13 cellular contexts compared by ENCODE assay signal in genomic region chr4:152278172-152278504, GRCh38.
DNase-seq lines count a peak whose midpoint lies in the region; ATAC-seq and TF ChIP-seq lines count a peak whose summit lies in the region.
"Had no signal": no experiment of that assay in that cellular context is flagged by ENCODE, and none has a peak within 500 bp of the region (broad histone marks: within the 10 kb centered on the region; RNA-seq: fewer than 3 reads in every experiment).

No MANE protein-coding gene starts in this region.

- no peaks in the 10 kb centered on the region for H3K9me3 Mint-ChIP-seq in MCF 10A (ENCODE audit: unreplicated experiment)
- H3K9me3 Mint-ChIP-seq: natural killer cell had no signal

- no peaks in the 10 kb centered on the region for H3K27me3 Mint-ChIP-seq in MCF 10A (ENCODE audit: insufficient read depth, unreplicated experiment)

- no peak overlapping the region for H3K4me3 Mint-ChIP-seq in MCF 10A (ENCODE audit: unreplicated experiment)
- H3K4me3 Mint-ChIP-seq: B cell, natural killer cell had no signal

- intact Hi-C loops in MCF 10A (cut with micrococcal nuclease): no loop called here

- no peak overlapping the region for H3K27ac ChIP-seq in iPS-20b (ENCODE audit: low read length)
- H3K27ac ChIP-seq: SK-N-MC had no signal

- H3K4me3 ChIP-seq in iPS-20b (ENCODE audit: low read length): 0 out of 2 replicates have a peak overlapping the region, but pooled peaks have one; percentile 15
- H3K4me3 ChIP-seq: skin epidermis had no signal

- peaks cover 12% of the 10 kb centered on the region; the same call in 1 of the 2 replicates for H3K4me1 ChIP-seq in iPS-20b (ENCODE audit: insufficient read depth, low read length)

- ATAC-seq in GM18867 (IDR thresholded peaks at IDR 0.05; ENCODE audit: unreplicated experiment) (peak; percentile 30), GM21825 (IDR thresholded peaks at IDR 0.05; ENCODE audit: unreplicated experiment) (peak; percentile 38), HG03354 (IDR thresholded peaks at IDR 0.05; ENCODE audit: poor library complexity, severe bottlenecking, unreplicated experiment) (peak; percentile 43)
- ATAC-seq: natural killer cell had no signal

- no peaks in the 10 kb centered on the region for H3K27me3 ChIP-seq in iPS-20b (ENCODE audit: insufficient read depth, low read length)

- H3K4me1 Mint-ChIP-seq in MCF 10A (ENCODE audit: insufficient read depth, unreplicated experiment): peaks cover 25% of the 10 kb centered on the region
- H3K4me1 Mint-ChIP-seq: B cell, natural killer cell had no signal

- DNase-seq in NCI-H2107 (lab: John Stamatoyannopoulos, UW) (no peak), NCI-H146 treated with DMSO at 0.1 percent for 48 hours (lab: John Stamatoyannopoulos, UW; ENCODE audit: unreplicated experiment) (no peak), MCF 10A (ENCODE audit: unreplicated experiment) (no peak)
- DNase-seq in activated CD4-positive, alpha-beta T cell treated with anti-CD3 and anti-CD28 coated beads for 48 hours: no peak
- DNase-seq: activated CD4-positive, alpha-beta T cell treated with anti-CD3 and anti-CD28 coated beads for 4 hours; natural killer cell had no signal

- CTCF ChIA-PET in MCF 10A (lab: Yijun Ruan, JAX): no interaction called here

- H3K36me3 Mint-ChIP-seq in MCF 10A (ENCODE audit: insufficient read depth, unreplicated experiment): no peaks in the 10 kb centered on the region
- H3K36me3 Mint-ChIP-seq: natural killer cell had no signal

- H3K36me3 ChIP-seq in iPS-20b (ENCODE audit: insufficient read depth, low read depth, low read length): no peaks in the 10 kb centered on the region

- H3K9me3 ChIP-seq in iPS-20b (ENCODE audit: insufficient read depth, low read depth, low read length): no peaks in the 10 kb centered on the region

- POLR2A ChIA-PET in MCF 10A (lab: Yijun Ruan, JAX): interaction anchor here (0.6 to 2.9 kb wide), 7 partner anchors 10 to 80 kb away, joined by 3 to 18 read pairs (median 4); no protein-coding TSS in a partner anchor

- TF ChIP-seq CTCF in MCF 10A (IDR thresholded peaks at IDR 0.05; ENCODE audit: unreplicated experiment): no peak

- no TSS peak for BruUV-seq in MCF 10A (replicated peaks; lab: Mats Ljungman, UMichigan)

- peak overlapping the region; percentile 6; the same call in 1 of the 2 replicates for H3K9ac ChIP-seq in iPS-20b (ENCODE audit: low read depth, low read length)

- no peak overlapping the region for H3K27ac Mint-ChIP-seq in MCF 10A (ENCODE audit: low read depth, unreplicated experiment)
- H3K27ac Mint-ChIP-seq: B cell, natural killer cell had no signal
